Comparison of ENCODE assay signal across 1 cellular context in genomic region chr17:41049110-41049509, GRCh38.
TF ChIP-seq lines count a peak whose summit lies in the region.

No MANE protein-coding gene starts in this region.

TF ChIP-seq in HepG2, 621 proteins besides CTCF, POLR2A, EP300 and RAD21:
- TF ChIP-seq NFKBIZ (CRISPR knock-in tag; IDR thresholded peaks at IDR 0.05) (no peak), E2F5 (CRISPR knock-in tag; conservative IDR thresholded peaks at IDR 0.05) (no peak), XBP1 (CRISPR knock-in tag; IDR thresholded peaks at IDR 0.05) (no peak), SYNCRIP (IDR thresholded peaks at IDR 0.05; ENCODE audit: insufficient read depth, low read depth, low read length) (no peak), RCOR2 (CRISPR knock-in tag; IDR thresholded peaks at IDR 0.05) (no peak), ZNF607 (CRISPR knock-in tag; IDR thresholded peaks at IDR 0.05; ENCODE audit: borderline replicate concordance) (no peak), ZNF75D (CRISPR knock-in tag; IDR thresholded peaks at IDR 0.05; ENCODE audit: borderline replicate concordance) (no peak), ZNF792 (CRISPR knock-in tag; IDR thresholded peaks at IDR 0.05) (no peak), ZMYM4 (CRISPR knock-in tag; IDR thresholded peaks at IDR 0.05) (no peak), POLR2AphosphoS2 (IDR thresholded peaks at IDR 0.05; ENCODE audit: low read depth, low read length) (no peak), NAIF1 (CRISPR knock-in tag; IDR thresholded peaks at IDR 0.05; ENCODE audit: borderline replicate concordance) (no peak), ZNF333 (CRISPR knock-in tag; IDR thresholded peaks at IDR 0.05; ENCODE audit: borderline replicate concordance) (no peak), ZNF883 (CRISPR knock-in tag; IDR thresholded peaks at IDR 0.05; ENCODE audit: not compliant biosample characterization) (no peak), ELF3 (CRISPR knock-in tag; IDR thresholded peaks at IDR 0.05) (no peak), KDM2A (CRISPR knock-in tag; IDR thresholded peaks at IDR 0.05; ENCODE audit: borderline replicate concordance, low read depth) (no peak), CENPT (CRISPR knock-in tag; IDR thresholded peaks at IDR 0.05; ENCODE audit: low read depth) (no peak), ZBTB49 (CRISPR knock-in tag; IDR thresholded peaks at IDR 0.05; ENCODE audit: borderline replicate concordance) (no peak), MEF2D (CRISPR knock-in tag; IDR thresholded peaks at IDR 0.05) (no peak), MXI1 (IDR thresholded peaks at IDR 0.05; ENCODE audit: borderline replicate concordance, low read depth, low read length) (no peak)
